Comparison of ENCODE assay signal across 8 cellular contexts in genomic region chr1:32817159-32817814, GRCh38. TPM values are rescaled to one million over a fixed set of nuclear protein-coding genes. Genes with fewer than 3 reads are reported as not detected.
A peak's percentile ranks its signal among the peaks of the same experiment; 100 is the strongest.
DNase-seq lines count a peak whose midpoint lies in the region; ATAC-seq, FAIRE-seq and TF ChIP-seq lines count a peak whose summit lies in the region.

TSS of gene S100PBP (plus strand) at chr1:32817653. CDS start at chr1:32826100, 8,447 bp downstream.
TSS of gene YARS1 (minus strand) at chr1:32817358. CDS start at chr1:32817244, 114 bp downstream.

- FAIRE-seq in GM12892 (lab: Jason Lieb, UNC): peak; percentile 94

- H3K36me3 ChIP-seq in adrenal gland (replicated peaks in 1 of 2): no peaks in the 10 kb centered on the region
- H3K36me3 ChIP-seq in heart left ventricle: peaks cover 0 to 11% (median 0%) of the 10 kb centered on the region in 9 donors
- peaks cover 0 to 4% (median 0%) of the 10 kb centered on the region in 4 donors for H3K36me3 ChIP-seq in upper lobe of left lung

- H3K9me3 ChIP-seq in adrenal gland (replicated peaks in 1 of 3) (no peaks in the 10 kb centered on the region), heart left ventricle (no peaks in the 10 kb centered on the region), upper lobe of left lung (no peaks in the 10 kb centered on the region)

- peak within 1 kb of the TSS; percentile 90 to 99 (median 93) for H3K27ac ChIP-seq in adrenal gland
- H3K27ac ChIP-seq in heart left ventricle: peak within 1 kb of the TSS; percentile 94 to 99 (median 98)
- peak within 1 kb of the TSS; percentile 92 to 99 (median 96) for H3K27ac ChIP-seq in upper lobe of left lung

- TF ChIP-seq POLR2A in GM12892 (IDR thresholded peaks at IDR 0.05; ENCODE audit: low read depth, low read length) (peak; percentile 67; the same call in 1 of the 2 replicates), adrenal gland (IDR thresholded peaks at IDR 0.05) (peak; percentile 59 to 88), heart left ventricle (IDR thresholded peaks at IDR 0.05) (peak in 1 of 2 donors; percentile 64), upper lobe of left lung (IDR thresholded peaks at IDR 0.05) (peak; percentile 50 to 83 (median 66))

- H3K4me3 ChIP-seq in adrenal gland (peak within 1 kb of the TSS; percentile 33 to 96 (median 88)), heart left ventricle (peak within 1 kb of the TSS; percentile 76 to 99 (median 88)), upper lobe of left lung (peak within 1 kb of the TSS; percentile 63 to 98 (median 89))

- 0 to 1% (median 0%) methylated on average over 4 to 55 of the region's 55 CpGs for WGBS in adrenal gland, 4 donors
- 0 to 1% (median 0%) methylated on average over 22 to 55 of the region's 55 CpGs for WGBS in heart left ventricle, 4 donors
- WGBS in upper lobe of left lung, 2 donors: 0 to 1% methylated on average over 4 to 42 of the region's 55 CpGs

- intact Hi-C loops in adrenal gland (cut with DNase I): no loop called here
- intact Hi-C loops in heart left ventricle (cut with DNase I): loop anchor here in 5 of 10 donors (5.0 to 10.0 kb wide), 2 partner anchors 55 to 268 kb away; partner anchors contain the start of genes FNDC5 (in 5 of the 5) and AZIN2 (in 1 of the 5)
- intact Hi-C loops in posterior cingulate gyrus (cut with DNase I): no loop called here

- ATAC-seq in HG02852 (IDR thresholded peaks at IDR 0.05; ENCODE audit: unreplicated experiment) (peak; percentile 78), heart left ventricle (peak; percentile 97 to 99 (median 98)), upper lobe of left lung (ENCODE audit: low FRiP score in 2 of 2) (peak; percentile 99 to 100)

- DNase-seq in GM12892 (ENCODE audit: insufficient read length) (peak; percentile 91), NCI-H146 (lab: John Stamatoyannopoulos, UW) (peak; percentile 95), T-helper 1 cell (peak; percentile 98 to 100 (median 99)), adrenal gland (peak; percentile 99 to 100 (median 100)), heart left ventricle (peak; percentile 99 to 100 (median 100)), posterior cingulate gyrus (peak; percentile 99 to 100 (median 100)), upper lobe of left lung (peak; percentile 100)

- peak in 1 of 4 donors; percentile 88 for TF ChIP-seq EP300 in upper lobe of left lung (IDR thresholded peaks at IDR 0.05)

- H3K27me3 ChIP-seq in adrenal gland (no peaks in the 10 kb centered on the region), heart left ventricle (no peaks in the 10 kb centered on the region), upper lobe of left lung (no peaks in the 10 kb centered on the region)

- TF ChIP-seq CTCF in adrenal gland (IDR thresholded peaks at IDR 0.05) (peak in 3 of 6 experiments; percentile 9 to 32 (median 32)), heart left ventricle (IDR thresholded peaks at IDR 0.05) (peak in 3 of 12 donors; percentile 5 to 10 (median 10)), upper lobe of left lung (IDR thresholded peaks at IDR 0.05) (peak; percentile 10 to 57 (median 42))

- H3K4me1 ChIP-seq in adrenal gland (replicated peaks in 1 of 2) (peaks cover 50 to 52% of the 10 kb centered on the region in 2 donors), heart left ventricle (peaks cover 5 to 59% (median 31%) of the 10 kb centered on the region in 12 donors), upper lobe of left lung (peaks cover 35 to 57% (median 42%) of the 10 kb centered on the region in 4 donors)

RNA-seq across cellular contexts. Expression of gene S100PBP, which starts in this region (rescaled TPM):
- 54.6 TPM for polyA plus RNA-seq in GM12892 (2012; ENCODE audit: missing spikeins)
- 10 to 100 TPM; 14.0 to 50.1 (median 32.9) TPM for total RNA-seq in adrenal gland
- 10 to 100 TPM; 14.0 to 45.9 (median 22.4) TPM for polyA plus RNA-seq in adrenal gland
- 10 to 100 TPM in 7 of 9 donors, 1 to 10 TPM in 2; 9.1 to 21.2 (median 10.7) TPM for total RNA-seq in heart left ventricle
- 1 to 10 TPM; 5.8 to 7.0 TPM for polyA plus RNA-seq in heart left ventricle
- 10 to 100 TPM; 20.8 to 85.9 (median 34.9) TPM for total RNA-seq in upper lobe of left lung

RNA-seq across cellular contexts. Expression of gene YARS1, which starts in this region (rescaled TPM):
- polyA plus RNA-seq in GM12892 (2012; ENCODE audit: missing spikeins): 88.9 TPM
- total RNA-seq in adrenal gland (100 to 1,000 TPM in 4 of 8 donors, 10 to 100 TPM in 4; 73.9 to 190 (median 97.0) TPM), heart left ventricle (10 to 100 TPM; 20.2 to 58.1 (median 34.8) TPM), upper lobe of left lung (100 to 1,000 TPM in 3 of 6 donors, 10 to 100 TPM in 3; 82.1 to 110 (median 95.1) TPM)
- polyA plus RNA-seq in adrenal gland (100 to 1,000 TPM in 1 of 3 donors, 10 to 100 TPM in 2; 55.5 to 183 (median 56.1) TPM), heart left ventricle (10 to 100 TPM; 18.6 to 61.3 TPM)

Comparison
In these comparisons a context has a peak if more than half of its experiments do, and no peak if none do; other contexts are left out.
1. Peak in every context shown above with its lines: DNase-seq, ATAC-seq, H3K4me3 ChIP-seq and H3K27ac ChIP-seq.